8 cellular contexts compared by ENCODE assay signal in genomic region chr19:14432817-14433453, GRCh38. TPM values are rescaled to one million over a fixed set of nuclear protein-coding genes. Genes with fewer than 3 reads are reported as not detected.
A peak's percentile ranks its signal among the peaks of the same experiment; 100 is the strongest.
DNase-seq lines count a peak whose midpoint lies in the region; ATAC-seq and TF ChIP-seq lines count a peak whose summit lies in the region.

PKN1 (plus strand) TSS chr19:14433306; CDS start chr19:14433522, 216 bp downstream.

- ATAC-seq in GM18511 (IDR thresholded peaks at IDR 0.05; ENCODE audit: unreplicated experiment) (peak; percentile 62), right lobe of liver (peak; percentile 44 to 75 (median 64)), HG02852 (IDR thresholded peaks at IDR 0.05; ENCODE audit: unreplicated experiment) (no peak)

- no peaks in the 10 kb centered on the region for H3K27me3 ChIP-seq in WERI-Rb-1 (ENCODE audit: insufficient read depth, low read depth, severe bottlenecking)
- no peaks in the 10 kb centered on the region for H3K27me3 ChIP-seq in right lobe of liver

- H3K9me3 ChIP-seq in WERI-Rb-1 (ENCODE audit: severe bottlenecking) = no peaks in the 10 kb centered on the region
- no peaks in the 10 kb centered on the region for H3K9me3 ChIP-seq in right lobe of liver

- TF ChIP-seq POLR2A in right lobe of liver (IDR thresholded peaks at IDR 0.05) = no peak

- DNase-seq in ACHN (peak; percentile 48), M059J (ENCODE audit: low read depth) (peak; percentile 30), WERI-Rb-1 (peak; percentile 70), dermis blood vessel endothelial cell (peak; percentile 50), right lobe of liver (peak in 2 of 3 donors; percentile 63 to 65)
- DNase-seq in stimulated activated CD8-positive, alpha-beta memory T cell treated with anti-CD3 and anti-CD28 coated beads, Interleukin-15, amount 100 ng/mL, for 24 hours (ENCODE audit: low read depth) = peak; percentile 41

- peaks cover 0 to 4% (median 0%) of the 10 kb centered on the region in 4 donors for H3K4me1 ChIP-seq in right lobe of liver

- 39% methylated on average over 5 of the region's 70 CpGs for WGBS in right lobe of liver (ENCODE audit: insufficient coverage, low coverage, low lambda C conversion rate, missing lambda C conversion rate)

- in situ Hi-C loops in ACHN (cut with HindIII; ENCODE audit: low pct_ligation_motif_present, low pct_unique_long_range_greater_than_20kb, low sequenced_read_pairs) = no loop called here

- intact Hi-C loops in right lobe of liver (cut with DNase I) = no loop called here

- TF ChIP-seq CTCF in WERI-Rb-1 (IDR thresholded peaks at IDR 0.05; ENCODE audit: low read depth, low read length) (no peak), right lobe of liver (IDR thresholded peaks at IDR 0.05) (no peak)

- peaks cover 7% of the 10 kb centered on the region for H3K36me3 ChIP-seq in WERI-Rb-1
- H3K36me3 ChIP-seq in right lobe of liver = no peaks in the 10 kb centered on the region

- H3K4me3 ChIP-seq in WERI-Rb-1 (ENCODE audit: low read depth, low read length) (peak within 1 kb of the TSS; percentile 73), right lobe of liver (peak within 1 kb of the TSS; percentile 66 to 80 (median 68))

- H3K27ac ChIP-seq in WERI-Rb-1 (peak within 1 kb of the TSS; percentile 79), right lobe of liver (peak within 1 kb of the TSS; percentile 67 to 83 (median 72))

RNA-seq across cellular contexts. Expression of gene PKN1, which starts in this region (rescaled TPM):
- 28.2 and 51.6 TPM in 2 replicates for total RNA-seq in M059J (2014; rRNA removed; shearing (Covaris generic))
- total RNA-seq in dermis blood vessel endothelial cell = 282 and 439 TPM in 2 replicates
- total RNA-seq in right lobe of liver = 10 to 100 TPM; 19.5 to 49.4 (median 34.1) TPM
